ENCODE assay signal across 8 cellular contexts in the genomic region with DNA sequence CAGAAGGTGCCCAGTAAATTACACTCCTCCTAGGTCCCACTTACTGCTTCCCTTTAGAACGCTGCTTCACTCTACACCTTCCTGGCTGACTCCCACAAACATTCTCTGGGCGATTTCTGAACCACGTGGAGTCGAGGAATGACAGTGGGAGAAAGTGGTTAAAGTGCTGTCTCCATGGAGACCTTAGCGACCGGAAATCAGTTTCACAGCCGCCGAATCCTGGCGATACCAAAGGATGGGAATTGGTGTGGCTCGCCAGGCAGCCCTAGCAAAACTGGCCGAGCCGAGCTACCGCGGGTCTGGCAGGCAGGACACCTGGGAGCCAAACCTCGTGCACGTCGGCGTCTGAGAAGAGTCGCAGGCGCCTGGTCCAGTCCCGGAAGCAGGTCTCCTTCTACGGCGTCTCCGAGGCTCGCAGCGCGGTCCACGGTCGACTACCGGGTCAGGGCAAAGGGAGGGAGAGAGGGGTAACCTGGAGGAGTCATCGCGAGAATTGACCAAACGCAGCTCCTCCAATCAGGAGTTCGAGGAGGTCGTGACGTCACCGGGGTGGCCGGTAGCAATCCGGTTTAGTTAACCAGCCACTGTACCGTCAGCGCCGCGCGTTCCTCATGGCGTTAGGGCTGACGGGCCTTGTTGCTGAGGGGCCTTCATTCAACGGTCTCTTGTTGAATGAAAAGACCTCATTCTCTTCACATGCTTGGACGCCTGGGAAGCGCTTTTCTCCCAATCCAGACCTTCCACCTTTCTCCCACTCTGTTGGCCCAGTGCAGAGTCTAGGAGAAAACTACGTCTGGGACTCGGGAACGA. TPM values are rescaled to one million over a fixed set of nuclear protein-coding genes. Genes with fewer than 3 reads are reported as not detected.
DNase-seq lines count a peak whose midpoint lies in the region; ATAC-seq and TF ChIP-seq lines count a peak whose summit lies in the region.

THADA (minus strand) TSS at position 436 of the 810 bp plus-strand sequence. CDS start 3,646 bp downstream, outside the sequence.

- peak; percentile 99 for ATAC-seq in stimulated activated naive CD8-positive, alpha-beta T cell treated with anti-CD3 and anti-CD28 coated beads, Interleukin-15, amount 100 ng/mL, for 72 hours

- TF ChIP-seq CTCF in fibroblast of the aortic adventitia (IDR thresholded peaks at IDR 0.05; ENCODE audit: insufficient read depth, low read length) (no peak), nephron progenitor cell (IDR thresholded peaks at IDR 0.05) (no peak)

- peaks cover 1% of the 10 kb centered on the region; the same call in 1 of the 2 replicates for H3K36me3 ChIP-seq in H7 (replicated peaks; ENCODE audit: control insufficient read depth, insufficient read depth, low read length)

- H3K4me3 ChIP-seq in H7 (ENCODE audit: insufficient read depth, low read depth, low read length) (peak within 1 kb of the TSS; percentile 74), fibroblast of the aortic adventitia (ENCODE audit: low read depth, low read length) (peak within 1 kb of the TSS; percentile 81)

- H3K27me3 Mint-ChIP-seq in nephron progenitor cell (ENCODE audit: low read depth, poor library complexity), result peaks cover 29% of the 10 kb centered on the region
- no peaks in the 10 kb centered on the region for H3K27me3 Mint-ChIP-seq in stimulated activated naive CD8-positive, alpha-beta T cell treated with anti-CD3 and anti-CD28 coated beads, Interleukin-15, amount 100 ng/mL, for 72 hours

- no peaks in the 10 kb centered on the region for H3K9me3 Mint-ChIP-seq in nephron progenitor cell
- no peaks in the 10 kb centered on the region for H3K9me3 Mint-ChIP-seq in stimulated activated naive CD8-positive, alpha-beta T cell treated with anti-CD3 and anti-CD28 coated beads, Interleukin-15, amount 100 ng/mL, for 72 hours

- H3K4me3 Mint-ChIP-seq in nephron progenitor cell, result peak within 1 kb of the TSS; percentile 92
- peak within 1 kb of the TSS; percentile 95 for H3K4me3 Mint-ChIP-seq in stimulated activated naive CD8-positive, alpha-beta T cell treated with anti-CD3 and anti-CD28 coated beads, Interleukin-15, amount 100 ng/mL, for 72 hours

- DNase-seq in ELF-1 (ENCODE audit: low read depth, low spot score) (peak; percentile 99), H7 (peak; percentile 92), M059J (ENCODE audit: low read depth) (peak; percentile 98), SHP77 (lab: John Stamatoyannopoulos, UW) (peak; percentile 97 to 99), fibroblast of the aortic adventitia (ENCODE audit: low read depth) (peak; percentile 100), nephron progenitor cell (peak; percentile 97)
- DNase-seq in activated effector memory CD4-positive, alpha-beta T cell treated with anti-CD3 and anti-CD28 coated beads, Interleukin-2, amount 50 U/mL, for 16 hours, result peak; percentile 98
- peak; percentile 95 to 99 for DNase-seq in stimulated activated naive CD8-positive, alpha-beta T cell treated with anti-CD3 and anti-CD28 coated beads, Interleukin-15, amount 100 ng/mL, for 72 hours

- H3K27ac Mint-ChIP-seq in nephron progenitor cell, result peak within 1 kb of the TSS; percentile 100
- peak within 1 kb of the TSS; percentile 98 to 99 for H3K27ac Mint-ChIP-seq in stimulated activated naive CD8-positive, alpha-beta T cell treated with anti-CD3 and anti-CD28 coated beads, Interleukin-15, amount 100 ng/mL, for 72 hours

- peaks cover 28% of the 10 kb centered on the region for H3K4me1 Mint-ChIP-seq in nephron progenitor cell
- peaks cover 36% of the 10 kb centered on the region for H3K4me1 Mint-ChIP-seq in stimulated activated naive CD8-positive, alpha-beta T cell treated with anti-CD3 and anti-CD28 coated beads, Interleukin-15, amount 100 ng/mL, for 72 hours

- H3K36me3 Mint-ChIP-seq in nephron progenitor cell (ENCODE audit: low read depth), result no peaks in the 10 kb centered on the region

- no peaks in the 10 kb centered on the region for H3K27me3 ChIP-seq in H7 (ENCODE audit: control insufficient read depth, insufficient read depth, low read length)

RNA-seq across cellular contexts. Expression of gene THADA, which starts in this region (rescaled TPM):
- 16.3 and 23.7 TPM in 2 replicates for total RNA-seq in H7 (2014; rRNA removed; shearing (Covaris generic))
- total RNA-seq in M059J (2014; rRNA removed; shearing (Covaris generic)), result 8.7 and 12.7 TPM in 2 replicates
- total RNA-seq in fibroblast of the aortic adventitia (ENCODE audit: low replicate concordance), result 34.6 and 54.9 TPM in 2 replicates

Comparison
In these comparisons a context has a peak if more than half of its experiments do, and no peak if none do; other contexts are left out.
1. Peak in every context shown above with its lines: DNase-seq, ATAC-seq and H3K4me3 ChIP-seq.